ENCODE assay signal across 17 cellular contexts in the genomic region with DNA sequence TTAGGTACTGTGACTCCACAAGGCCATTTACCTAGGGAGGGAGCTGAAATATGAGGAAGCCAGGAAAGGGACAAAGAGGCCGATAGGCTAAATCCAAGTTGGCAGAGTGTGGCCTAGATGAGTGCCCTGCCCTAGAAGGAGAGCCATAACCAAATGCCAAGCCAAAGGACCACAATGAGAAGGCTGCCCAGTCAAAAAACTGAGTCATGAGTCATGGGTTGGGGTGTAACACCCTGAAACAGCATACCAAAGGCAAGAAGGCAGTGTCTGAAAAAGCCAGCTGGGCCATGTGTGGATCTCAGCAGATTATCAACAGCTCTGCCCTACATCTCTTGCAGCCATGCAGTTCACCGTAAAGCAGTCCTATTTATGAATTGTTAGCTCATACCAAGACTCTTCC.
DNase-seq lines count a peak whose midpoint lies in the region; TF ChIP-seq lines count a peak whose summit lies in the region.
"Had no signal": no experiment of that assay in that cellular context is flagged by ENCODE, and none has a peak within 500 bp of the region (broad histone marks: within the 10 kb centered on the region; RNA-seq: fewer than 3 reads in every experiment).

No MANE protein-coding gene starts in this region.

- H4K20me1 ChIP-seq in osteoblast (ENCODE audit: insufficient read depth, low read length) = no peaks in the 10 kb centered on the region

- no peak for TF ChIP-seq CTCF in epithelial cell of esophagus (IDR thresholded peaks at IDR 0.05; ENCODE audit: insufficient read depth, low read depth, low read length, missing control alignments)
- no peak for TF ChIP-seq CTCF in osteoblast (IDR thresholded peaks at IDR 0.05; ENCODE audit: extremely low read depth, low read depth, low read length)
- no peak for TF ChIP-seq CTCF in thyroid gland (IDR thresholded peaks at IDR 0.05)

- peak overlapping the region; percentile 28 for H2AFZ ChIP-seq in osteoblast (ENCODE audit: low read length)
- H2AFZ ChIP-seq: PC-9 had no signal

- H3K79me2 ChIP-seq in osteoblast (ENCODE audit: insufficient read depth, low read length) = no peaks in the 10 kb centered on the region

- H3K4me2 ChIP-seq in osteoblast (ENCODE audit: insufficient read depth, low read length) = no peak overlapping the region
- H3K4me2 ChIP-seq: PC-9 had no signal

- H3K27ac ChIP-seq in osteoblast (ENCODE audit: low read depth, low read length) = no peak overlapping the region
- no peak overlapping the region for H3K27ac ChIP-seq in thyroid gland
- H3K27ac ChIP-seq: ovary, sigmoid colon had no signal

- no peaks in the 10 kb centered on the region for H3K27me3 ChIP-seq in osteoblast (ENCODE audit: insufficient read depth, low read length)
- no peaks in the 10 kb centered on the region for H3K27me3 ChIP-seq in thyroid gland
- H3K27me3 ChIP-seq: ovary, sigmoid colon had no signal

- peak; percentile 52 for DNase-seq in ELR (ENCODE audit: low read depth)
- DNase-seq in LHCN-M2 (ENCODE audit: low read depth) = peak; percentile 43
- DNase-seq in epithelial cell of esophagus (ENCODE audit: low read depth) = peak; percentile 52
- no peak for DNase-seq in osteoblast (ENCODE audit: insufficient read length, low spot score, missing footprints)
- no peak for DNase-seq in occipital lobe (lab: John Stamatoyannopoulos, UW)
- DNase-seq in activated CD8-positive, alpha-beta memory T cell treated with anti-CD3 and anti-CD28 coated beads, Interleukin-2, amount 50 U/mL, for 4 hours = no peak
- no peak for DNase-seq in thyroid gland
- DNase-seq: activated CD4-positive, alpha-beta T cell treated with anti-CD3 and anti-CD28 coated beads for 48 hours; activated effector memory CD4-positive, alpha-beta T cell treated with anti-CD3 and anti-CD28 coated beads, Interleukin-2, amount 50 U/mL, for 16 hours; amniotic stem cell; islet precursor cell; naive thymus-derived CD4-positive, alpha-beta T cell; NCI-H2171 treated with DMSO at 0.1 percent for 48 hours; NCI-H774; ovary; sigmoid colon had no signal

- no peak for TF ChIP-seq POLR2A in thyroid gland (IDR thresholded peaks at IDR 0.05)

- no peaks in the 10 kb centered on the region for H3K36me3 ChIP-seq in osteoblast (ENCODE audit: insufficient read depth, low read length)
- H3K36me3 ChIP-seq in thyroid gland = no peaks in the 10 kb centered on the region
- H3K36me3 ChIP-seq: ovary, sigmoid colon had no signal

- H3K4me1 ChIP-seq in osteoblast (ENCODE audit: insufficient read depth, low read length) = peaks cover 16% of the 10 kb centered on the region
- H3K4me1 ChIP-seq in thyroid gland = peaks cover 3 to 4% of the 10 kb centered on the region in 2 donors
- H3K4me1 ChIP-seq: sigmoid colon had no signal

- WGBS in thyroid gland, 2 donors = 67 to 72% methylated on average over 2 of the region's 2 CpGs

- H3K9me3 ChIP-seq in osteoblast (ENCODE audit: low read depth, low read length) = no peaks in the 10 kb centered on the region
- H3K9me3 ChIP-seq in thyroid gland = no peaks in the 10 kb centered on the region
- H3K9me3 ChIP-seq: ovary, sigmoid colon had no signal

- H3K4me3 ChIP-seq in epithelial cell of esophagus (ENCODE audit: low read length) (no peak overlapping the region), osteoblast (ENCODE audit: insufficient read depth, low read length) (no peak overlapping the region), thyroid gland (replicated peaks in 1 of 3) (no peak overlapping the region)
- H3K4me3 ChIP-seq: ovary, PC-9, sigmoid colon had no signal

- intact Hi-C loops in thyroid gland (cut with DNase I) = no loop called here

Comparison
In these comparisons a context has a peak if more than half of its experiments do, and no peak if none do; other contexts are left out.
1. DNase-seq: peak in ELR (single experiment), LHCN-M2 (single experiment) and epithelial cell of esophagus (single experiment); none in osteoblast (single experiment), occipital lobe (single experiment), activated CD8-positive, alpha-beta memory T cell treated with anti-CD3 and anti-CD28 coated beads, Interleukin-2, amount 50 U/mL, for 4 hours (single experiment) and thyroid gland (0 of 2).